Comparison of ENCODE assay signal across 12 cellular contexts in the genomic region with DNA sequence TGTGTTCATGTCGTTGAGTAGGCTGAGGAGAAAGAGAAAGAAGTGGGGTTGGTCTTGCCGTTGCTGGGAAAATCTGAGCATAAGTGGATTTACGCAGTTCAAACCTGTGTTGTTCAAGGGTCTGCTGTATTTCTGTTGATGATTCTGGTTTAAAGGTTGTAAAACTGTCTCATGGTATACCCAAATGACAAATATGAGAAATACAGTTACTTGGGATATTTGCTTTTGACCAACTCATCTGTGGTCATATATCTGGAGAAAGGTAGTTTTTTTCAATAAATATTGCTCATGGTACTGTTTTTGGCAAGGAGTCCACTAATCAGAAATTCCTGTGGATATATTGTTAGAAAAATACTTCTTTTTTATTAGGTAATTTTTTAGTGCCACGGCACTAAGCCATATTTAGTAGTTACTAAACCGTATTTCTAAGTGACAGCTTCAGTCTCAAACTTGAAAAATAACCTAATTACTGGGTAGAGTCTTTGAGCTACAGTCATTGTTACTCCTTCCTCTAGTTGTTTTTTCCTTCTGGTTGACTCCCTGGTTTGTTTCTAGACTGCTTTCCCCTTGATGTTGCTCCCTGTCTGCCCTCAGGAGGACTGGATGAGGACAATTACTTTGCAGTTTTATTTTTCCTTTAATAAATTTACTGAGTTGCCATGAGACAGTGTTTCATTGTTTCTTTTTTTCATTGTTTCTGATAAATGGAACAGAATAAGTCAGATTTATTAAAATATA.
"Had no signal": no experiment of that assay in that cellular context is flagged by ENCODE, and none has a peak within 500 bp of the region (broad histone marks: within the 10 kb centered on the region; RNA-seq: fewer than 3 reads in every experiment).

No MANE protein-coding gene starts in this region.

- H3K27ac Mint-ChIP-seq: activated B cell treated with CpG ODN at 0.5 μM for 24 hours; activated naive CD4-positive, alpha-beta T cell treated with anti-CD3 and anti-CD28 coated beads, Interleukin-2, amount 10 ng/mL, durations not matched to agents 7 days and 5 days; natural killer cell treated with Interleukin-12 subunit alpha and Interleukin-12 subunit beta and Interleukin-15 and Interleukin-18, amount 100 ng/mL, for 72 hours had no signal

- H3K9me3 Mint-ChIP-seq: activated B cell treated with CpG ODN at 0.5 μM for 24 hours; activated naive CD4-positive, alpha-beta T cell treated with anti-CD3 and anti-CD28 coated beads, Interleukin-2, amount 10 ng/mL, durations not matched to agents 7 days and 5 days; natural killer cell treated with Interleukin-12 subunit alpha and Interleukin-12 subunit beta and Interleukin-15 and Interleukin-18, amount 100 ng/mL, for 72 hours had no signal

- H3K4me1 Mint-ChIP-seq: activated B cell treated with CpG ODN at 0.5 μM for 24 hours; activated naive CD4-positive, alpha-beta T cell treated with anti-CD3 and anti-CD28 coated beads, Interleukin-2, amount 10 ng/mL, durations not matched to agents 7 days and 5 days had no signal

- H3K4me3 Mint-ChIP-seq: activated B cell treated with CpG ODN at 0.5 μM for 24 hours; activated naive CD4-positive, alpha-beta T cell treated with anti-CD3 and anti-CD28 coated beads, Interleukin-2, amount 10 ng/mL, durations not matched to agents 7 days and 5 days; natural killer cell treated with Interleukin-12 subunit alpha and Interleukin-12 subunit beta and Interleukin-15 and Interleukin-18, amount 100 ng/mL, for 72 hours had no signal

- ATAC-seq: natural killer cell treated with Interleukin-12 subunit alpha and Interleukin-12 subunit beta and Interleukin-15 and Interleukin-18, amount 100 ng/mL, for 72 hours; stimulated activated naive CD8-positive, alpha-beta T cell treated with anti-CD3 and anti-CD28 coated beads, Interleukin-15, Interleukin-2, amounts not matched to agents 100 U/mL and 50 U/mL, for 24 hours had no signal

- DNase-seq: activated B cell treated with CpG ODN at 0.5 μM for 24 hours; activated naive CD4-positive, alpha-beta T cell treated with anti-CD3 and anti-CD28 coated beads, Interleukin-2, amount 10 ng/mL, durations not matched to agents 7 days and 5 days; activated T-cell treated with anti-CD3 and anti-CD28 coated beads, Interleukin-2, amount 50 U/mL, for 48 hours; amygdala; brain microvascular endothelial cell; dorsolateral prefrontal cortex; foreskin melanocyte; head of caudate nucleus; stimulated activated CD4-positive, alpha-beta T cell treated with anti-CD3 and anti-CD28 coated beads, Interleukin-12 subunit alpha, Interleukin-12 subunit beta, amount 100 ng/mL, for 4 hours; stimulated activated naive CD8-positive, alpha-beta T cell treated with anti-CD3 and anti-CD28 coated beads, Interleukin-15, Interleukin-2, amounts not matched to agents 100 U/mL and 50 U/mL, for 24 hours; upper lobe of left lung had no signal

- H3K27me3 Mint-ChIP-seq: activated B cell treated with CpG ODN at 0.5 μM for 24 hours; activated naive CD4-positive, alpha-beta T cell treated with anti-CD3 and anti-CD28 coated beads, Interleukin-2, amount 10 ng/mL, durations not matched to agents 7 days and 5 days; natural killer cell treated with Interleukin-12 subunit alpha and Interleukin-12 subunit beta and Interleukin-15 and Interleukin-18, amount 100 ng/mL, for 72 hours had no signal
